Comparison of ENCODE assay signal across 16 cellular contexts in genomic region chr4:20266215-20267082, GRCh38. TPM values are rescaled to one million over a fixed set of nuclear protein-coding genes. Genes with fewer than 3 reads are reported as not detected.
DNase-seq lines count a peak whose midpoint lies in the region; ATAC-seq and TF ChIP-seq lines count a peak whose summit lies in the region.
"Had no signal": no experiment of that assay in that cellular context is flagged by ENCODE, and none has a peak within 500 bp of the region (broad histone marks: within the 10 kb centered on the region; RNA-seq: fewer than 3 reads in every experiment).

No MANE protein-coding gene starts in this region.

- H3K4me3 ChIP-seq in fibroblast of the aortic adventitia (ENCODE audit: low read depth, low read length) (no peak overlapping the region), osteoblast (ENCODE audit: insufficient read depth, low read length) (no peak overlapping the region)

- no peak for ATAC-seq in HG03025 (IDR thresholded peaks at IDR 0.05; ENCODE audit: low FRiP score, unreplicated experiment)
- ATAC-seq: left colon; naive thymus-derived CD4-positive, alpha-beta T cell; Panc1 had no signal

- peaks cover 19% of the 10 kb centered on the region for H3K36me3 ChIP-seq in osteoblast (ENCODE audit: insufficient read depth, low read length)

- no peak overlapping the region for H2AFZ ChIP-seq in osteoblast (ENCODE audit: low read length)

- H4K20me1 ChIP-seq in osteoblast (ENCODE audit: insufficient read depth, low read length), result peaks cover 2% of the 10 kb centered on the region

- no peak for TF ChIP-seq CTCF in fibroblast of the aortic adventitia (IDR thresholded peaks at IDR 0.05; ENCODE audit: insufficient read depth, low read length)
- no peak for TF ChIP-seq CTCF in osteoblast (IDR thresholded peaks at IDR 0.05; ENCODE audit: extremely low read depth, low read depth, low read length)

- H3K27me3 ChIP-seq in osteoblast (ENCODE audit: insufficient read depth, low read length), result no peaks in the 10 kb centered on the region

- peaks cover 13% of the 10 kb centered on the region for H3K4me1 ChIP-seq in osteoblast (ENCODE audit: insufficient read depth, low read length)

- DNase-seq in EH (ENCODE audit: low read depth) (peak; percentile 64), amniotic epithelial cell (ENCODE audit: low read depth) (peak; percentile 68), fibroblast of the aortic adventitia (ENCODE audit: low read depth) (peak; percentile 90), osteoblast (ENCODE audit: insufficient read length, low spot score, missing footprints) (peak; percentile 26), DMS153 (lab: John Stamatoyannopoulos, UW) (no peak), KG1 (lab: John Stamatoyannopoulos, UW) (no peak), AG08396 (ENCODE audit: low spot score) (no peak)
- DNase-seq: activated CD8-positive, alpha-beta memory T cell treated with anti-CD3 and anti-CD28 coated beads, Interleukin-2, amount 50 U/mL, for 48 hours; activated naive CD4-positive, alpha-beta T cell treated with Interleukin-2 at 50 U/mL for 16 hours; left colon; naive thymus-derived CD4-positive, alpha-beta T cell; NCI-H510A treated with DMSO at 0.1 percent for 48 hours had no signal

- peak overlapping the region; percentile 15 for H3K27ac ChIP-seq in osteoblast (ENCODE audit: low read depth, low read length)

- peaks cover 28% of the 10 kb centered on the region for H3K79me2 ChIP-seq in osteoblast (ENCODE audit: insufficient read depth, low read length)

- H3K9me3 ChIP-seq in osteoblast (ENCODE audit: low read depth, low read length), result no peaks in the 10 kb centered on the region

- peak overlapping the region; percentile 5 for H3K4me2 ChIP-seq in osteoblast (ENCODE audit: insufficient read depth, low read length)

RNA-seq across cellular contexts. Expression of gene SLIT2, which starts 14.7 kb away (rescaled TPM):
- total RNA-seq in fibroblast of the aortic adventitia (ENCODE audit: low replicate concordance), result 46.4 and 65.1 TPM in 2 replicates
- 35.8 and 35.9 TPM in 2 replicates for total RNA-seq in osteoblast
- total RNA-seq: G401; naive thymus-derived CD4-positive, alpha-beta T cell; T-helper 1 cell treated with Interleukin-12 subunit alpha and Interleukin-12 subunit beta and Interleukin-4 antibody, amounts not matched to agents 30 ng/mL and 1 ng/mL, for 36 hours had no signal

Comparison
In these comparisons a context has a peak if more than half of its experiments do, and no peak if none do; other contexts are left out.
1. DNase-seq: peak in EH (single experiment), amniotic epithelial cell (single experiment), fibroblast of the aortic adventitia (single experiment) and osteoblast (single experiment); none in DMS153 (single experiment), KG1 (single experiment) and AG08396 (single experiment).